Comparison of ENCODE assay signal across 1 cellular context in the genomic region with DNA sequence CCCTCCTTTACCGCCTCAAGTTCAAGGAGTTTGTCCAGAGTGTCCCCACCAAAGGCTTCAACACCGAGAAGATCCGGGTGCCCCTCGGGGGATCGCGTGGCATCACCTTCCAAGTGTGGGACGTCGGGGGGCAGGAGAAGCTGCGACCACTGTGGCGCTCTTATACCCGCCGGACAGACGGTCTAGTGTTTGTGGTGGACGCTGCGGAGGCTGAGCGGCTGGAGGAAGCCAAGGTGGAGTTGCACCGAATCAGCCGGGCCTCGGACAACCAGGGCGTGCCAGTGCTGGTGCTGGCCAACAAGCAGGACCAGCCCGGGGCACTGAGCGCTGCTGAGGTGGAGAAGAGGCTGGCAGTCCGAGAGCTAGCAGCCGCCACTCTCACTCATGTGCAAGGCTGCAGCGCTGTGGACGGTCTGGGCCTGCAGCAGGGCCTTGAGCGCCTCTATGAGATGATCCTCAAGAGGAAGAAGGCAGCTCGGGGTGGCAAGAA.
A peak's percentile ranks its signal among the peaks of the same experiment; 100 is the strongest.
TF ChIP-seq lines count a peak whose summit lies in the region.

No MANE protein-coding gene starts in this region.

TF ChIP-seq in HepG2, 621 proteins besides CTCF, POLR2A, EP300 and RAD21 (continued from another document and continues in another):
- TF ChIP-seq, protein P1, sequence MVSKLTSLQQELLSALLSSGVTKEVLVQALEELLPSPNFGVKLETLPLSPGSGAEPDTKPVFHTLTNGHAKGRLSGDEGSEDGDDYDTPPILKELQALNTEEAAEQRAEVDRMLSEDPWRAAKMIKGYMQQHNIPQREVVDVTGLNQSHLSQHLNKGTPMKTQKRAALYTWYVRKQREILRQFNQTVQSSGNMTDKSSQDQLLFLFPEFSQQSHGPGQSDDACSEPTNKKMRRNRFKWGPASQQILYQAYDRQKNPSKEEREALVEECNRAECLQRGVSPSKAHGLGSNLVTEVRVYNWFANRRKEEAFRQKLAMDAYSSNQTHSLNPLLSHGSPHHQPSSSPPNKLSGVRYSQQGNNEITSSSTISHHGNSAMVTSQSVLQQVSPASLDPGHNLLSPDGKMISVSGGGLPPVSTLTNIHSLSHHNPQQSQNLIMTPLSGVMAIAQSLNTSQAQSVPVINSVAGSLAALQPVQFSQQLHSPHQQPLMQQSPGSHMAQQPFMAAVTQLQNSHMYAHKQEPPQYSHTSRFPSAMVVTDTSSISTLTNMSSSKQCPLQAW (CRISPR knock-in tag; IDR thresholded peaks at IDR 0.05), result 0 out of 2 replicates have a peak, but pooled peaks have one; percentile 28
- TF ChIP-seq HNRNPK (IDR thresholded peaks at IDR 0.05; ENCODE audit: low read depth, low read length, poor library complexity, severe bottlenecking), result no peak
- TF ChIP-seq ZFY (CRISPR knock-in tag; IDR thresholded peaks at IDR 0.05), result peak; percentile 45; the same call in 1 of the 2 replicates
- TF ChIP-seq ZNF567 (CRISPR knock-in tag; IDR thresholded peaks at IDR 0.05; ENCODE audit: borderline replicate concordance), result 0 out of 2 replicates have a peak, but pooled peaks have one; percentile 81
- no peak for TF ChIP-seq ZNF589 (CRISPR knock-in tag; conservative IDR thresholded peaks at IDR 0.05)
- no peak for TF ChIP-seq ZNF770 (CRISPR knock-in tag; IDR thresholded peaks at IDR 0.05)
- TF ChIP-seq, protein P2, sequence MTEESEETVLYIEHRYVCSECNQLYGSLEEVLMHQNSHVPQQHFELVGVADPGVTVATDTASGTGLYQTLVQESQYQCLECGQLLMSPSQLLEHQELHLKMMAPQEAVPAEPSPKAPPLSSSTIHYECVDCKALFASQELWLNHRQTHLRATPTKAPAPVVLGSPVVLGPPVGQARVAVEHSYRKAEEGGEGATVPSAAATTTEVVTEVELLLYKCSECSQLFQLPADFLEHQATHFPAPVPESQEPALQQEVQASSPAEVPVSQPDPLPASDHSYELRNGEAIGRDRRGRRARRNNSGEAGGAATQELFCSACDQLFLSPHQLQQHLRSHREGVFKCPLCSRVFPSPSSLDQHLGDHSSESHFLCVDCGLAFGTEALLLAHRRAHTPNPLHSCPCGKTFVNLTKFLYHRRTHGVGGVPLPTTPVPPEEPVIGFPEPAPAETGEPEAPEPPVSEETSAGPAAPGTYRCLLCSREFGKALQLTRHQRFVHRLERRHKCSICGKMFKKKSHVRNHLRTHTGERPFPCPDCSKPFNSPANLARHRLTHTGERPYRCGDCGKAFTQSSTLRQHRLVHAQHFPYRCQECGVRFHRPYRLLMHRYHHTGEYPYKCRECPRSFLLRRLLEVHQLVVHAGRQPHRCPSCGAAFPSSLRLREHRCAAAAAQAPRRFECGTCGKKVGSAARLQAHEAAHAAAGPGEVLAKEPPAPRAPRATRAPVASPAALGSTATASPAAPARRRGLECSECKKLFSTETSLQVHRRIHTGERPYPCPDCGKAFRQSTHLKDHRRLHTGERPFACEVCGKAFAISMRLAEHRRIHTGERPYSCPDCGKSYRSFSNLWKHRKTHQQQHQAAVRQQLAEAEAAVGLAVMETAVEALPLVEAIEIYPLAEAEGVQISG (CRISPR knock-in tag; IDR thresholded peaks at IDR 0.05), result no peak
- TF ChIP-seq MYNN (CRISPR knock-in tag; IDR thresholded peaks at IDR 0.05; ENCODE audit: low read depth), result no peak
- TF ChIP-seq HOMEZ (CRISPR knock-in tag; IDR thresholded peaks at IDR 0.05; ENCODE audit: low read depth), result no peak
- no peak for TF ChIP-seq PATZ1 (CRISPR knock-in tag; IDR thresholded peaks at IDR 0.05)
- TF ChIP-seq AGO2 (optimal IDR thresholded peaks at IDR 0.05; ENCODE audit: low read depth, low read length), result peak; percentile 71
- TF ChIP-seq HOXD1 (CRISPR knock-in tag; IDR thresholded peaks at IDR 0.05), result no peak
- no peak for TF ChIP-seq ZNF724P (CRISPR knock-in tag; IDR thresholded peaks at IDR 0.05; ENCODE audit: borderline replicate concordance)
- TF ChIP-seq CENPX (CRISPR knock-in tag; IDR thresholded peaks at IDR 0.05), result no peak
- no peak for TF ChIP-seq ZNF792 (CRISPR knock-in tag; IDR thresholded peaks at IDR 0.05)
- no peak for TF ChIP-seq ZNF44 (CRISPR knock-in tag; IDR thresholded peaks at IDR 0.05)
- TF ChIP-seq IKZF4 (CRISPR knock-in tag; IDR thresholded peaks at IDR 0.05; ENCODE audit: borderline replicate concordance, low read depth, not compliant biosample characterization), result no peak
- TF ChIP-seq ZNF572 (CRISPR knock-in tag; IDR thresholded peaks at IDR 0.05), result 0 out of 2 replicates have a peak, but pooled peaks have one; percentile 13
- TF ChIP-seq ZNF644 (CRISPR knock-in tag; IDR thresholded peaks at IDR 0.05; ENCODE audit: low read depth), result no peak
- no peak for TF ChIP-seq XBP1 (CRISPR knock-in tag; IDR thresholded peaks at IDR 0.05)
- TF ChIP-seq ZNF468 (CRISPR knock-in tag; IDR thresholded peaks at IDR 0.05), result no peak
- no peak for TF ChIP-seq TOE1 (CRISPR knock-in tag; IDR thresholded peaks at IDR 0.05)
- TF ChIP-seq ZBTB7A (CRISPR knock-in tag; IDR thresholded peaks at IDR 0.05), result 0 out of 2 replicates have a peak, but pooled peaks have one; percentile 14
- TF ChIP-seq NFYC (CRISPR knock-in tag; IDR thresholded peaks at IDR 0.05), result no peak
- TF ChIP-seq, protein P3, sequence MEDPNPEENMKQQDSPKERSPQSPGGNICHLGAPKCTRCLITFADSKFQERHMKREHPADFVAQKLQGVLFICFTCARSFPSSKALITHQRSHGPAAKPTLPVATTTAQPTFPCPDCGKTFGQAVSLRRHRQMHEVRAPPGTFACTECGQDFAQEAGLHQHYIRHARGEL (CRISPR knock-in tag; IDR thresholded peaks at IDR 0.05), result no peak
- no peak for TF ChIP-seq SNAPC2 (CRISPR knock-in tag; IDR thresholded peaks at IDR 0.05)
- TF ChIP-seq TAF15 (IDR thresholded peaks at IDR 0.05; ENCODE audit: low read depth, low read length, poor library complexity, severe bottlenecking), result no peak
- no peak for TF ChIP-seq RARA (CRISPR knock-in tag; IDR thresholded peaks at IDR 0.05)
- TF ChIP-seq KDM1A (CRISPR knock-in tag; IDR thresholded peaks at IDR 0.05), result no peak
- TF ChIP-seq ZNF260 (CRISPR knock-in tag; IDR thresholded peaks at IDR 0.05; ENCODE audit: borderline replicate concordance, low read depth), result no peak
- TF ChIP-seq ZNF781 (CRISPR knock-in tag; IDR thresholded peaks at IDR 0.05; ENCODE audit: borderline replicate concordance, not compliant biosample characterization), result no peak
- TF ChIP-seq YEATS4 (CRISPR knock-in tag; IDR thresholded peaks at IDR 0.05; ENCODE audit: borderline replicate concordance), result no peak
- no peak for TF ChIP-seq NCOA5 (CRISPR knock-in tag; IDR thresholded peaks at IDR 0.05)
- TF ChIP-seq ZNF598 (CRISPR knock-in tag; IDR thresholded peaks at IDR 0.05; ENCODE audit: borderline replicate concordance), result 0 out of 2 replicates have a peak, but pooled peaks have one; percentile 45
- no peak for TF ChIP-seq ZNF720 (CRISPR knock-in tag; IDR thresholded peaks at IDR 0.05)
- TF ChIP-seq ZNF709 (CRISPR knock-in tag; IDR thresholded peaks at IDR 0.05), result no peak
- TF ChIP-seq MAF1 (CRISPR knock-in tag; IDR thresholded peaks at IDR 0.05; ENCODE audit: borderline replicate concordance), result no peak
- no peak; the same call in 1 of the 2 replicates for TF ChIP-seq NRL (CRISPR knock-in tag; IDR thresholded peaks at IDR 0.05; ENCODE audit: borderline replicate concordance)
- no peak for TF ChIP-seq ZNF180 (CRISPR knock-in tag; IDR thresholded peaks at IDR 0.05; ENCODE audit: borderline replicate concordance, low read depth)
- no peak for TF ChIP-seq ZNF326 (CRISPR knock-in tag; IDR thresholded peaks at IDR 0.05; ENCODE audit: borderline replicate concordance)
- no peak for TF ChIP-seq TERF1 (CRISPR knock-in tag; IDR thresholded peaks at IDR 0.05)
- 0 out of 2 replicates have a peak, but pooled peaks have one; percentile 43 for TF ChIP-seq ZNF552 (CRISPR knock-in tag; IDR thresholded peaks at IDR 0.05; ENCODE audit: borderline replicate concordance)
- TF ChIP-seq EHMT2 (IDR thresholded peaks at IDR 0.05; ENCODE audit: borderline replicate concordance, low read depth, low read length), result no peak
- TF ChIP-seq ZNF235 (CRISPR knock-in tag; IDR thresholded peaks at IDR 0.05; ENCODE audit: borderline replicate concordance), result peak; percentile 79; the same call in 1 of the 2 replicates
- TF ChIP-seq ZNF17 (CRISPR knock-in tag; IDR thresholded peaks at IDR 0.05), result no peak
- TF ChIP-seq FOXO4 (CRISPR knock-in tag; conservative IDR thresholded peaks at IDR 0.05), result no peak
- TF ChIP-seq AHR (CRISPR knock-in tag; IDR thresholded peaks at IDR 0.05), result no peak
- TF ChIP-seq MAFF (IDR thresholded peaks at IDR 0.05; ENCODE audit: low read depth, low read length), result no peak
- TF ChIP-seq, protein P4, sequence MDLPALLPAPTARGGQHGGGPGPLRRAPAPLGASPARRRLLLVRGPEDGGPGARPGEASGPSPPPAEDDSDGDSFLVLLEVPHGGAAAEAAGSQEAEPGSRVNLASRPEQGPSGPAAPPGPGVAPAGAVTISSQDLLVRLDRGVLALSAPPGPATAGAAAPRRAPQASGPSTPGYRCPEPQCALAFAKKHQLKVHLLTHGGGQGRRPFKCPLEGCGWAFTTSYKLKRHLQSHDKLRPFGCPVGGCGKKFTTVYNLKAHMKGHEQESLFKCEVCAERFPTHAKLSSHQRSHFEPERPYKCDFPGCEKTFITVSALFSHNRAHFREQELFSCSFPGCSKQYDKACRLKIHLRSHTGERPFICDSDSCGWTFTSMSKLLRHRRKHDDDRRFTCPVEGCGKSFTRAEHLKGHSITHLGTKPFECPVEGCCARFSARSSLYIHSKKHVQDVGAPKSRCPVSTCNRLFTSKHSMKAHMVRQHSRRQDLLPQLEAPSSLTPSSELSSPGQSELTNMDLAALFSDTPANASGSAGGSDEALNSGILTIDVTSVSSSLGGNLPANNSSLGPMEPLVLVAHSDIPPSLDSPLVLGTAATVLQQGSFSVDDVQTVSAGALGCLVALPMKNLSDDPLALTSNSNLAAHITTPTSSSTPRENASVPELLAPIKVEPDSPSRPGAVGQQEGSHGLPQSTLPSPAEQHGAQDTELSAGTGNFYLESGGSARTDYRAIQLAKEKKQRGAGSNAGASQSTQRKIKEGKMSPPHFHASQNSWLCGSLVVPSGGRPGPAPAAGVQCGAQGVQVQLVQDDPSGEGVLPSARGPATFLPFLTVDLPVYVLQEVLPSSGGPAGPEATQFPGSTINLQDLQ (CRISPR knock-in tag; IDR thresholded peaks at IDR 0.05), result no peak
- no peak for TF ChIP-seq NFIC (IDR thresholded peaks at IDR 0.05; ENCODE audit: low read length)
